ENCODE assay signal across 2 cellular contexts in genomic region chr14:104789752-104790743, GRCh38.
TF ChIP-seq lines count a peak whose summit lies in the region.

No MANE protein-coding gene starts in this region.

TF ChIP-seq in IMR-90, 13 proteins besides CTCF, POLR2A, EP300 and RAD21:
- no peak for TF ChIP-seq CHD1 (IDR thresholded peaks at IDR 0.05; ENCODE audit: low read depth, low read length)

TF ChIP-seq in H1, 55 proteins besides CTCF, POLR2A, EP300 and RAD21:
- TF ChIP-seq SP4 (IDR thresholded peaks at IDR 0.05; ENCODE audit: low read length) (no peak), PHF8 (conservative IDR thresholded peaks at IDR 0.05; ENCODE audit: low read depth, low read length) (no peak), NANOG (IDR thresholded peaks at IDR 0.05; ENCODE audit: insufficient read depth, low read depth, low read length, poor library complexity, severe bottlenecking) (no peak), SP2 (IDR thresholded peaks at IDR 0.05; ENCODE audit: low read length) (no peak), SUZ12 (IDR thresholded peaks at IDR 0.05; ENCODE audit: low read length) (no peak), KDM1A (IDR thresholded peaks at IDR 0.05; ENCODE audit: borderline replicate concordance, low read length) (no peak), FOSL1 (IDR thresholded peaks at IDR 0.05; ENCODE audit: insufficient read depth, low read depth, low read length) (no peak), YY1 (IDR thresholded peaks at IDR 0.05; ENCODE audit: low read depth, low read length) (no peak), JUN (IDR thresholded peaks at IDR 0.05; ENCODE audit: low read depth, low read length) (no peak), JUND (IDR thresholded peaks at IDR 0.05; ENCODE audit: low read length) (no peak)
